1 cellular context compared by ENCODE assay signal in the genomic region with DNA sequence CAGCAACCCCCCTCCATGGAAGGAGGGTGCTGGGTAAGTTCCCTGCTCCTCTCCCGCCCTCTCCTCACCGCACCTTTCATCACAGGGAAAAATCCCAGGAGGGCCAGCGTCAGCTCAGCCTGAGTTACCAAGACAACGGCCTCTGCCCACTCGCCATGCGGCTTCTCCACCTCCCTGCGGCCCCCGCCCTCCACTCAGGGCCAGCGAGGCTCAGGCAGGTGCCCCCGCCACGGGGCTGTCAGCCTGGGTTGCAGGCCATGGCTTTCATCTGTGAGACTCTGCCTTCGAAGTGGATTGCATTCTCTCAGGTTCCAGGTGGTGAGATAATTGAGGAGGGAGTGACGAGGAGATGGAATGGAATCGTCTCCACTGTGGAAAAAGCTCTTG.
TF ChIP-seq lines count a peak whose summit lies in the region.

No MANE protein-coding gene starts in this region.

TF ChIP-seq in H1, 55 proteins besides CTCF, POLR2A, EP300 and RAD21 (continued from another document):
- no peak for TF ChIP-seq CHD7 (IDR thresholded peaks at IDR 0.05; ENCODE audit: insufficient replicate concordance, low read length)
- TF ChIP-seq SIX5 (IDR thresholded peaks at IDR 0.05; ENCODE audit: low read depth, low read length), result no peak
- no peak for TF ChIP-seq SUZ12 (IDR thresholded peaks at IDR 0.05; ENCODE audit: low read length)
- TF ChIP-seq TAF1 (IDR thresholded peaks at IDR 0.05; ENCODE audit: low read depth, low read length), result no peak
- TF ChIP-seq CEBPB (IDR thresholded peaks at IDR 0.05; ENCODE audit: low read depth, low read length), result no peak
